25 cellular contexts compared by ENCODE assay signal in genomic region chr20:38940644-38941043, GRCh38.
"Had no signal": no experiment of that assay in that cellular context is flagged by ENCODE, and none has a peak within 500 bp of the region (broad histone marks: within the 10 kb centered on the region; RNA-seq: fewer than 3 reads in every experiment).

No MANE protein-coding gene starts in this region.

- H3K4me3 Mint-ChIP-seq: natural killer cell treated with Interleukin-12 subunit alpha and Interleukin-12 subunit beta and Interleukin-15 and Interleukin-18, amount 100 ng/mL, for 72 hours; type B pancreatic cell had no signal

- H3K9me3 ChIP-seq: gastroesophageal sphincter, psoas muscle, suprapubic skin, thyroid gland, uterus had no signal

- H3K27ac ChIP-seq: dorsolateral prefrontal cortex, psoas muscle, skin epidermis, suprapubic skin, thyroid gland, uterus had no signal

- H3K27me3 Mint-ChIP-seq: natural killer cell treated with Interleukin-12 subunit alpha and Interleukin-12 subunit beta and Interleukin-15 and Interleukin-18, amount 100 ng/mL, for 72 hours; type B pancreatic cell had no signal

- H3K27me3 ChIP-seq: dorsolateral prefrontal cortex, gastroesophageal sphincter, suprapubic skin, thyroid gland, uterus had no signal

- FAIRE-seq: endometrium, keratinocyte had no signal

- DNase-seq: cortex of kidney; dorsolateral prefrontal cortex; effector CD8-positive, alpha-beta T cell; foreskin fibroblast; glutamatergic neuron; left ventricle myocardium superior; mesenchymal stem cell; midbrain; occipital lobe; psoas muscle; retina; stimulated activated CD4-positive, alpha-beta T cell treated with anti-CD3 and anti-CD28 coated beads, Interleukin-12 subunit alpha, Interleukin-12 subunit beta, amount 100 ng/mL, for 4 hours; stimulated activated naive CD4-positive, alpha-beta T cell treated with Interleukin-2 at 50 U/mL for 16 hours; thyroid gland; uterus had no signal

- H3K36me3 ChIP-seq: suprapubic skin, thyroid gland, uterus had no signal

- H3K4me1 ChIP-seq: gastroesophageal sphincter, psoas muscle, suprapubic skin, thyroid gland, uterus had no signal

- H3K4me3 ChIP-seq: dorsolateral prefrontal cortex, gastroesophageal sphincter, lung, psoas muscle, skin epidermis, suprapubic skin, thyroid gland, uterus had no signal

- H3K9me3 Mint-ChIP-seq: natural killer cell treated with Interleukin-12 subunit alpha and Interleukin-12 subunit beta and Interleukin-15 and Interleukin-18, amount 100 ng/mL, for 72 hours; type B pancreatic cell had no signal

- H3K27ac Mint-ChIP-seq: natural killer cell treated with Interleukin-12 subunit alpha and Interleukin-12 subunit beta and Interleukin-15 and Interleukin-18, amount 100 ng/mL, for 72 hours; type B pancreatic cell had no signal

- ATAC-seq: esophagus mucosa; gastroesophageal sphincter; left ventricle myocardium superior; natural killer cell treated with Interleukin-12 subunit alpha and Interleukin-12 subunit beta and Interleukin-15 and Interleukin-18, amount 100 ng/mL, for 72 hours; psoas muscle; sciatic nerve had no signal
